21 cellular contexts compared by ENCODE assay signal in the genomic region with DNA sequence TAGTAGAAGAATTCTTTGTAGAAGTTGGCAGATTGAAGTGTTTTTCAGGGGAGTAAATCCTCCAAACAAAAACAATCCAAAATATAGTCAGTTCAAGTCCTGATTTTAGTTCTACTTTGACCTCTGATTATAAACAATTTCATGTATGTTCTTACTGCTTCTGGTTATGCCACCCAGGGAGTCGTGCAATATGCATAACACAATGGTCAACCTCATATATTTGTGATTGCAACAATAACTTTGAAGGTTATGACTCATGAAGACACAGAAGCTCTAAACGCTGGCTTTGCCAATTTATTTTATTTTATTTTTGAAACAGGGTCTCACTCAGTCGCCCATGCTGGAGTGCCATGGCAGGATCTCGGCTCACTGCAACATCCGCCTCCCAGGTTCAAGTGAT. TPM values are rescaled to one million over a fixed set of nuclear protein-coding genes. Genes with fewer than 3 reads are reported as not detected.
DNase-seq lines count a peak whose midpoint lies in the region; ATAC-seq and TF ChIP-seq lines count a peak whose summit lies in the region.
"Had no signal": no experiment of that assay in that cellular context is flagged by ENCODE, and none has a peak within 500 bp of the region (broad histone marks: within the 10 kb centered on the region; RNA-seq: fewer than 3 reads in every experiment).

No MANE protein-coding gene starts in this region.

- no peaks in the 10 kb centered on the region for H3K4me1 ChIP-seq in mucosa of descending colon (ENCODE audit: low read depth)
- H3K4me1 ChIP-seq: SJCRH30 had no signal

- no peaks in the 10 kb centered on the region for H3K9me3 ChIP-seq in mucosa of descending colon

- H3K36me3 ChIP-seq in mucosa of descending colon (ENCODE audit: low read depth), result no peaks in the 10 kb centered on the region
- H3K36me3 ChIP-seq: SJCRH30 had no signal

- peak; percentile 11 for DNase-seq in COLO829 (ENCODE audit: low spot score)
- DNase-seq in MV-4-11 (lab: John Stamatoyannopoulos, UW), result peak; percentile 60
- peak; percentile 32 for DNase-seq in amniotic epithelial cell (ENCODE audit: low read depth)
- no peak for DNase-seq in mucosa of descending colon
- DNase-seq in HCEC 1CT, result no peak
- no peak for DNase-seq in NCI-H2196 treated with DMSO at 0.1 percent for 48 hours (lab: John Stamatoyannopoulos, UW; ENCODE audit: unreplicated experiment)
- no peak for DNase-seq in erythroblast (lab: John Stamatoyannopoulos, UW)
- DNase-seq: COR-L47, GF-D8, IMR-90, Karpas-422, NCI-H1436 treated with DMSO at 0.1 percent for 48 hours, NCI-H2029 treated with DMSO at 0.1 percent for 48 hours, NCI-H510A treated with DMSO at 0.1 percent for 48 hours, SJCRH30 had no signal

- ATAC-seq in mucosa of descending colon, result peak; percentile 52

- intact Hi-C loops in mucosa of descending colon (cut with DNase I, micrococcal nuclease), result no loop called here

- no peak for TF ChIP-seq POLR2A in erythroblast (IDR thresholded peaks at IDR 0.05; ENCODE audit: low read length)

- no peak for TF ChIP-seq CTCF in mucosa of descending colon (IDR thresholded peaks at IDR 0.05)

- no peak overlapping the region for H3K4me3 ChIP-seq in mucosa of descending colon
- H3K4me3 ChIP-seq: SJCRH30 had no signal

RNA-seq across cellular contexts. Expression of a gene that starts 7.1 kb away (rescaled TPM):
- not detected for total RNA-seq in mucosa of descending colon
- total RNA-seq: A673, Daoy, H1, HT-29, IMR-90, OCI-LY7, RPMI7951, SJCRH30 had no signal

RNA-seq across cellular contexts. Expression of a gene that starts 21.1 kb away (rescaled TPM):
- under 1 TPM; 0.39 to 0.98 (median 0.63) TPM for total RNA-seq in mucosa of descending colon
- total RNA-seq: A673, Daoy, H1, HT-29, OCI-LY7, RPMI7951, SJCRH30 had no signal

Comparison
In these comparisons a context has a peak if more than half of its experiments do, and no peak if none do; other contexts are left out.
1. DNase-seq: peak in COLO829 (single experiment), MV-4-11 (single experiment) and amniotic epithelial cell (single experiment); none in mucosa of descending colon (0 of 3), HCEC 1CT (single experiment), NCI-H2196 treated with DMSO at 0.1 percent for 48 hours (single experiment) and erythroblast (0 of 2).